In genomic region chr22:46593211-46593676, GRCh38 we compare ENCODE assay signal across 9 cellular contexts. TPM values are rescaled to one million over a fixed set of nuclear protein-coding genes. Genes with fewer than 3 reads are reported as not detected.
DNase-seq lines count a peak whose midpoint lies in the region; ATAC-seq, FAIRE-seq and TF ChIP-seq lines count a peak whose summit lies in the region.
"Had no signal": no experiment of that assay in that cellular context is flagged by ENCODE, and none has a peak within 500 bp of the region (broad histone marks: within the 10 kb centered on the region; RNA-seq: fewer than 3 reads in every experiment).

No MANE protein-coding gene starts in this region.

- DNase-seq in GM12892 (ENCODE audit: insufficient read length) (peak; percentile 54), NOMO-1 treated with DMSO at 0.1 percent for 48 hours (lab: John Stamatoyannopoulos, UW; ENCODE audit: unreplicated experiment) (peak; percentile 92), sigmoid colon (peak; percentile 71), NCI-H1694 (lab: John Stamatoyannopoulos, UW) (no peak), kidney tubule cell (ENCODE audit: low spot score) (no peak), SJCRH30 (no peak)

- peaks cover 0 to 9% (median 4%) of the 10 kb centered on the region in 4 donors for H3K4me1 ChIP-seq in sigmoid colon
- H3K4me1 ChIP-seq in SJCRH30, result no peaks in the 10 kb centered on the region

- TF ChIP-seq EP300 in sigmoid colon (IDR thresholded peaks at IDR 0.05), result no peak

- H3K36me3 ChIP-seq in sigmoid colon (no peaks in the 10 kb centered on the region), SJCRH30 (no peaks in the 10 kb centered on the region)

- H3K4me3 ChIP-seq in sigmoid colon (no peak overlapping the region), SJCRH30 (no peak overlapping the region)

- H3K9me3 ChIP-seq in sigmoid colon, result no peaks in the 10 kb centered on the region
- no peaks in the 10 kb centered on the region for H3K9me3 ChIP-seq in SJCRH30 (replicated peaks)

- WGBS in sigmoid colon, 2 donors, result 65 to 90% methylated on average over 19 of the region's 19 CpGs

- FAIRE-seq in GM12892 (lab: Jason Lieb, UNC), result peak; percentile 88

- H3K27me3 ChIP-seq in sigmoid colon, result no peaks in the 10 kb centered on the region
- no peaks in the 10 kb centered on the region for H3K27me3 ChIP-seq in SJCRH30

- intact Hi-C loops in sigmoid colon (cut with DNase I), result no loop called here

- TF ChIP-seq POLR2A in GM12892 (IDR thresholded peaks at IDR 0.05; ENCODE audit: low read depth, low read length) (peak; percentile 42; the same call in 1 of the 2 replicates), sigmoid colon (IDR thresholded peaks at IDR 0.05) (no peak)

- H3K27ac ChIP-seq in cingulate gyrus (ENCODE audit: low read depth, low read length) (peak overlapping the region; percentile 65), sigmoid colon (peak overlapping the region; percentile 55 to 65 (median 61)), SJCRH30 (no peak overlapping the region)

- ATAC-seq in GM21737 (IDR thresholded peaks at IDR 0.05; ENCODE audit: unreplicated experiment), result no peak
- ATAC-seq: Panc1 had no signal

- TF ChIP-seq CTCF in sigmoid colon (IDR thresholded peaks at IDR 0.05), result no peak

RNA-seq across cellular contexts. Expression of gene GRAMD4, which starts 26.9 kb away (rescaled TPM):
- polyA plus RNA-seq in GM12892 (2012; ENCODE audit: missing spikeins), result 5.5 TPM
- total RNA-seq in sigmoid colon, result 10 to 100 TPM; 11.6 to 46.2 (median 18.4) TPM
- 10 to 100 TPM; 22.8 to 57.2 (median 28.9) TPM for polyA plus RNA-seq in sigmoid colon
- 8.6 and 8.8 TPM in 2 replicates for total RNA-seq in SJCRH30 (2014; rRNA removed; shearing (Covaris generic))

RNA-seq across cellular contexts. Expression of gene CELSR1, which starts 55.8 kb away (rescaled TPM):
- polyA plus RNA-seq in GM12892 (2012; ENCODE audit: missing spikeins), result 0.11 TPM
- total RNA-seq in sigmoid colon, result 1 to 10 TPM in 2 of 4 donors, under 1 TPM in 2; 0.81 to 2.5 (median 1.5) TPM
- polyA plus RNA-seq in sigmoid colon, result 1 to 10 TPM in 1 of 3 donors, under 1 TPM in 2; 0.23 to 5.0 (median 0.60) TPM
- not detected in 2 replicates for total RNA-seq in SJCRH30 (2014; rRNA removed; shearing (Covaris generic))

Comparison
In these comparisons a context has a peak if more than half of its experiments do, and no peak if none do; other contexts are left out.
1. DNase-seq: peak in GM12892 (single experiment), NOMO-1 treated with DMSO at 0.1 percent for 48 hours (single experiment) and sigmoid colon (single experiment); none in NCI-H1694 (single experiment), kidney tubule cell (single experiment) and SJCRH30 (0 of 2).